ENCODE assay signal across 1 cellular context in the genomic region with DNA sequence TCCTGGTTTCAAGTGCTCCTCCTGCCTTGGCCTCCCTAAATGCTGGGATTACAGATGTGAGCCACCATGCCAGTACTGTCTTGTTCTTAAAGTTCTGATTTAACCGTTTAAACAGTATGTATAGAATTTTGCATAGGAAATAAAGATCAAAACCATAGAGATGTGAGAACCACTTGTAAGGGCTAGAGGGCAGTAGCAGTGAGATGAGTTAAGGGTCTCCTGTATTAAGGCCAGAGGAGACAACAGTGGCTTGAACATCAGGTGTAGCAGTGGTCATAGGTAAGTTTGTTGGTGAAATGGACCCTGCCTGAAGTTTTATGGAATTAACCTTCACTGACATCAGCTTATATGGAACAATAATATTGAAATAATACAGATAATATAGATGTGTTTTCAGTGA.
TF ChIP-seq lines count a peak whose summit lies in the region.

No MANE protein-coding gene starts in this region.

TF ChIP-seq in H1, 55 proteins besides CTCF, POLR2A, EP300 and RAD21:
- no peak for TF ChIP-seq YY1 (IDR thresholded peaks at IDR 0.05; ENCODE audit: low read depth, low read length)
- no peak for TF ChIP-seq ASH2L (IDR thresholded peaks at IDR 0.05; ENCODE audit: low read length)
- TF ChIP-seq POU5F1 (IDR thresholded peaks at IDR 0.05; ENCODE audit: low read depth, low read length), result no peak
- TF ChIP-seq EZH2 (IDR thresholded peaks at IDR 0.05; ENCODE audit: low read depth, low read length, severe bottlenecking), result no peak
- no peak for TF ChIP-seq ATF3 (IDR thresholded peaks at IDR 0.05; ENCODE audit: insufficient read depth, low read depth, low read length)
- no peak for TF ChIP-seq RNF2 (IDR thresholded peaks at IDR 0.05; ENCODE audit: borderline replicate concordance, low read depth, low read length, missing control alignments, poor library complexity, severe bottlenecking)
- TF ChIP-seq BACH1 (IDR thresholded peaks at IDR 0.05; ENCODE audit: low read length), result no peak
- no peak for TF ChIP-seq HDAC2 (IDR thresholded peaks at IDR 0.05; ENCODE audit: borderline replicate concordance in 1 of 2, low read depth in 2 of 2, low read length in 2 of 2)
